ENCODE assay signal across 2 cellular contexts in genomic region chr17:79084291-79085153, GRCh38.
A peak's percentile ranks its signal among the peaks of the same experiment; 100 is the strongest.
TF ChIP-seq lines count a peak whose summit lies in the region.

No MANE protein-coding gene starts in this region.

TF ChIP-seq in K562, 482 proteins besides CTCF, POLR2A, EP300 and RAD21:
- TF ChIP-seq ARNT (IDR thresholded peaks at IDR 0.05) (no peak), MYNN (IDR thresholded peaks at IDR 0.05) (no peak), MYNN (CRISPR knock-in tag; IDR thresholded peaks at IDR 0.05) (no peak), ZNF583 (CRISPR knock-in tag; IDR thresholded peaks at IDR 0.05) (no peak), ZNF217 (CRISPR knock-in tag; IDR thresholded peaks at IDR 0.05) (no peak), MEIS2 (IDR thresholded peaks at IDR 0.05; ENCODE audit: partially characterized antibody) (no peak), ZNF696 (CRISPR knock-in tag; conservative IDR thresholded peaks at IDR 0.05) (no peak), RBM17 (IDR thresholded peaks at IDR 0.05; ENCODE audit: borderline replicate concordance, low read depth, low read length) (no peak), ZNF740 (CRISPR knock-in tag; IDR thresholded peaks at IDR 0.05) (0 out of 2 replicates have a peak, but pooled peaks have one; percentile 23), ZNF740 (tag; IDR thresholded peaks at IDR 0.05) (no peak)

TF ChIP-seq in HepG2, 621 proteins besides CTCF, POLR2A, EP300 and RAD21:
- 0 out of 2 replicates have a peak, but pooled peaks have one; percentile 10 for TF ChIP-seq RBFOX2 (IDR thresholded peaks at IDR 0.05; ENCODE audit: low read depth, low read length)
- no peak for TF ChIP-seq ZNF10 (CRISPR knock-in tag; IDR thresholded peaks at IDR 0.05; ENCODE audit: borderline replicate concordance, low read depth)
